ENCODE assay signal across 8 cellular contexts in genomic region chr2:45935791-45936622, GRCh38.
DNase-seq lines count a peak whose midpoint lies in the region; ATAC-seq and TF ChIP-seq lines count a peak whose summit lies in the region.

No MANE protein-coding gene starts in this region.

- DNase-seq in EH (ENCODE audit: low read depth) (peak; percentile 100), NCI-H2227 treated with DMSO at 0.1 percent for 48 hours (lab: John Stamatoyannopoulos, UW) (peak; percentile 84), dorsolateral prefrontal cortex (peak; percentile 64 to 90 (median 86)), lower lobe of right lung (peak; percentile 93)
- DNase-seq in activated CD4-positive, alpha-beta T cell treated with anti-CD3 and anti-CD28 coated beads for 24 hours (ENCODE audit: low read depth in 2 of 2), result peak; percentile 4 to 30
- DNase-seq in stimulated activated CD8-positive, alpha-beta memory T cell treated with anti-CD3 and anti-CD28 coated beads, Interleukin-15, amount 100 ng/mL, for 48 hours (ENCODE audit: low read depth in 2 of 2), result peak; percentile 21 to 25

- H3K36me3 ChIP-seq in lower lobe of right lung, result no peaks in the 10 kb centered on the region

- H3K4me3 ChIP-seq in dorsolateral prefrontal cortex (peak overlapping the region in 32 of 59 donors; percentile 1 to 46 (median 23)), lower lobe of right lung (no peak overlapping the region)

- H3K27ac ChIP-seq in dorsolateral prefrontal cortex, result peak overlapping the region in 18 of 59 donors; percentile 4 to 69 (median 30)
- no peak overlapping the region for H3K27ac ChIP-seq in lower lobe of right lung

- H3K4me1 ChIP-seq in lower lobe of right lung, result peaks cover 39% of the 10 kb centered on the region

- no peaks in the 10 kb centered on the region for H3K9me3 ChIP-seq in lower lobe of right lung

- no peaks in the 10 kb centered on the region for H3K27me3 ChIP-seq in dorsolateral prefrontal cortex
- no peaks in the 10 kb centered on the region for H3K27me3 ChIP-seq in lower lobe of right lung (ENCODE audit: low read depth)

- intact Hi-C loops in dorsolateral prefrontal cortex (cut with DNase I) (loop anchor here (1.0 to 5.0 kb wide), 4 partner anchors 99 to 293 kb away; no protein-coding TSS in a partner anchor), lower lobe of right lung (cut with DNase I) (loop anchor here (5.0 kb wide), 1 partner anchor 289 kb away; no protein-coding TSS in a partner anchor)

- TF ChIP-seq CTCF in dorsolateral prefrontal cortex (IDR thresholded peaks at IDR 0.05 in 54 of 56, conservative IDR thresholded peaks at IDR 0.05 in 2 of 56; ENCODE audit: low read depth in 1 of 56, partially characterized antibody in 56 of 56) (peak; percentile 65 to 94 (median 85)), lower lobe of right lung (IDR thresholded peaks at IDR 0.05) (peak; percentile 82)

- ATAC-seq in HG02885 (IDR thresholded peaks at IDR 0.05; ENCODE audit: poor library complexity, unreplicated experiment) (peak; percentile 71), lower lobe of right lung (peak; percentile 87 to 93), HG03439 (IDR thresholded peaks at IDR 0.05; ENCODE audit: unreplicated experiment) (no peak)

Comparison
In these comparisons a context has a peak if more than half of its experiments do, and no peak if none do; other contexts are left out.
1. DNase-seq: peak in every context shown above with its lines; median percentile 100 in EH; 93 in lower lobe of right lung; 86 in dorsolateral prefrontal cortex; 84 in NCI-H2227 treated with DMSO at 0.1 percent for 48 hours; 23 in stimulated activated CD8-positive, alpha-beta memory T cell treated with anti-CD3 and anti-CD28 coated beads, Interleukin-15, amount 100 ng/mL, for 48 hours; 17 in activated CD4-positive, alpha-beta T cell treated with anti-CD3 and anti-CD28 coated beads for 24 hours.